10 cellular contexts compared by ENCODE assay signal in genomic region chr1:38000233-38000528, GRCh38. TPM values are rescaled to one million over a fixed set of nuclear protein-coding genes. Genes with fewer than 3 reads are reported as not detected.
DNase-seq lines count a peak whose midpoint lies in the region; TF ChIP-seq lines count a peak whose summit lies in the region.
"Had no signal": no experiment of that assay in that cellular context is flagged by ENCODE, and none has a peak within 500 bp of the region (broad histone marks: within the 10 kb centered on the region; RNA-seq: fewer than 3 reads in every experiment).

No MANE protein-coding gene starts in this region.

- peak overlapping the region; percentile 62 for H3K4me3 Mint-ChIP-seq in activated T-cell treated with anti-CD3 and anti-CD28 coated beads, Interleukin-2, amount 50 U/mL, for 24 hours
- H3K4me3 Mint-ChIP-seq in chondrocyte (ENCODE audit: unreplicated experiment) = peak overlapping the region; percentile 65
- peak overlapping the region; percentile 68 for H3K4me3 Mint-ChIP-seq in type B pancreatic cell
- H3K4me3 Mint-ChIP-seq: IgD-negative memory B cell had no signal

- no peaks in the 10 kb centered on the region for H3K9me3 Mint-ChIP-seq in activated T-cell treated with anti-CD3 and anti-CD28 coated beads, Interleukin-2, amount 50 U/mL, for 24 hours
- no peaks in the 10 kb centered on the region for H3K9me3 Mint-ChIP-seq in chondrocyte (ENCODE audit: low read depth)
- H3K9me3 Mint-ChIP-seq in type B pancreatic cell = no peaks in the 10 kb centered on the region
- H3K9me3 Mint-ChIP-seq: IgD-negative memory B cell had no signal

- H3K36me3 ChIP-seq in muscle layer of colon (ENCODE audit: insufficient read depth, low read length) = peaks cover 21% of the 10 kb centered on the region

- H3K4me3 ChIP-seq in muscle layer of colon (ENCODE audit: low read depth in 1 of 2, low read length in 2 of 2) = peak overlapping the region in 1 of 2 donors; percentile 17

- DNase-seq in activated T-cell treated with anti-CD3 and anti-CD28 coated beads, Interleukin-2, amount 50 U/mL, for 24 hours = no peak
- DNase-seq in activated T-cell treated with anti-CD3 and anti-CD28 coated beads, Interleukin-2, amount 50 U/mL, for 48 hours = no peak
- DNase-seq in chondrocyte (ENCODE audit: low spot score) = no peak
- no peak for DNase-seq in type B pancreatic cell (ENCODE audit: extremely low spot score, unreplicated experiment)
- DNase-seq in AML-193 (lab: John Stamatoyannopoulos, UW) = no peak
- DNase-seq in cerebellar cortex (ENCODE audit: low spot score) = no peak
- no peak for DNase-seq in NCI-H524 treated with DMSO at 0.1 percent for 48 hours (lab: John Stamatoyannopoulos, UW)

- peak overlapping the region; percentile 75 for H3K27ac ChIP-seq in muscle layer of colon (ENCODE audit: low read depth, low read length)

- no peaks in the 10 kb centered on the region for H3K27me3 Mint-ChIP-seq in activated T-cell treated with anti-CD3 and anti-CD28 coated beads, Interleukin-2, amount 50 U/mL, for 24 hours
- no peaks in the 10 kb centered on the region for H3K27me3 Mint-ChIP-seq in chondrocyte (ENCODE audit: low read depth)
- peaks cover 6% of the 10 kb centered on the region for H3K27me3 Mint-ChIP-seq in type B pancreatic cell

- peak overlapping the region; percentile 67 for H3K9ac ChIP-seq in muscle layer of colon (ENCODE audit: low read length)

- peaks cover 70% of the 10 kb centered on the region for H3K36me3 Mint-ChIP-seq in activated T-cell treated with anti-CD3 and anti-CD28 coated beads, Interleukin-2, amount 50 U/mL, for 24 hours (ENCODE audit: low read depth)
- H3K36me3 Mint-ChIP-seq in chondrocyte (ENCODE audit: low read depth) (peaks cover 18% of the 10 kb centered on the region), type B pancreatic cell (no peaks in the 10 kb centered on the region)
- H3K36me3 Mint-ChIP-seq: IgD-negative memory B cell had no signal

- no peaks in the 10 kb centered on the region for H3K9me3 ChIP-seq in muscle layer of colon (ENCODE audit: low read length)

- H3K4me1 ChIP-seq in muscle layer of colon (ENCODE audit: insufficient read depth, low read length) = peaks cover 77% of the 10 kb centered on the region

- TF ChIP-seq CTCF in chondrocyte (IDR thresholded peaks at IDR 0.05) = no peak
- no peak for TF ChIP-seq CTCF in type B pancreatic cell (conservative IDR thresholded peaks at IDR 0.05)

- peaks cover 72% of the 10 kb centered on the region for H3K4me1 Mint-ChIP-seq in activated T-cell treated with anti-CD3 and anti-CD28 coated beads, Interleukin-2, amount 50 U/mL, for 24 hours (ENCODE audit: low read depth)
- H3K4me1 Mint-ChIP-seq in chondrocyte (ENCODE audit: low read depth) (peaks cover 69% of the 10 kb centered on the region), type B pancreatic cell (ENCODE audit: unreplicated experiment) (peaks cover 34% of the 10 kb centered on the region)

- H3K27me3 ChIP-seq in muscle layer of colon (ENCODE audit: control insufficient read depth in 1 of 2, insufficient read depth in 2 of 2, low read length in 2 of 2) = no peaks in the 10 kb centered on the region

- peak overlapping the region; percentile 94 for H3K27ac Mint-ChIP-seq in activated T-cell treated with anti-CD3 and anti-CD28 coated beads, Interleukin-2, amount 50 U/mL, for 24 hours
- H3K27ac Mint-ChIP-seq in chondrocyte (ENCODE audit: unreplicated experiment) (peak overlapping the region; percentile 99), type B pancreatic cell (peak overlapping the region; percentile 89)
- H3K27ac Mint-ChIP-seq: IgD-negative memory B cell had no signal

RNA-seq across cellular contexts. Expression of gene FHL3, which starts 5.1 kb away (rescaled TPM):
- 57.9 to 72.6 TPM (median 58.9 TPM) in 3 replicates for total RNA-seq in chondrocyte
- total RNA-seq in type B pancreatic cell (ENCODE audit: low replicate concordance) = 7.0 and 25.1 TPM in 2 replicates

RNA-seq across cellular contexts. Expression of gene SF3A3, which starts 10.4 kb away (rescaled TPM):
- 45.6 to 60.4 TPM (median 46.2 TPM) in 3 replicates for total RNA-seq in chondrocyte
- 56.1 and 86.5 TPM in 2 replicates for total RNA-seq in type B pancreatic cell (ENCODE audit: low replicate concordance)

RNA-seq across cellular contexts. Expression of gene UTP11, which starts 12.4 kb away (rescaled TPM):
- total RNA-seq in chondrocyte = 26.4 to 35.6 TPM (median 32.3 TPM) in 3 replicates
- total RNA-seq in type B pancreatic cell (ENCODE audit: low replicate concordance) = 22.7 and 33.1 TPM in 2 replicates

RNA-seq across cellular contexts. Expression of gene POU3F1, which starts 46.4 kb away (rescaled TPM):
- total RNA-seq in chondrocyte (1.3 to 11.7 TPM (median 1.6 TPM) in 3 replicates), type B pancreatic cell (ENCODE audit: low replicate concordance) (0.69 and 2.8 TPM in 2 replicates)
- total RNA-seq: pulmonary artery endothelial cell had no signal

RNA-seq across cellular contexts. Expression of gene INPP5B, which starts 53.3 kb away (rescaled TPM):
- total RNA-seq in chondrocyte (18.7 to 21.2 TPM (median 20.6 TPM) in 3 replicates), type B pancreatic cell (ENCODE audit: low replicate concordance) (16.1 and 19.3 TPM in 2 replicates)
